ENCODE assay signal across 8 cellular contexts in genomic region chr10:102121739-102122372, GRCh38. TPM values are rescaled to one million over a fixed set of nuclear protein-coding genes. Genes with fewer than 3 reads are reported as not detected.
DNase-seq lines count a peak whose midpoint lies in the region; ATAC-seq, FAIRE-seq and TF ChIP-seq lines count a peak whose summit lies in the region.

No MANE protein-coding gene starts in this region.

- H2AFZ ChIP-seq in GM12878 (ENCODE audit: control insufficient read depth, low read depth, low read length): no peak overlapping the region; the same call in 1 of the 2 replicates

- H3K27ac Mint-ChIP-seq in T-helper 2 cell treated with Interferon-gamma antibody and Interleukin-4, amounts not matched to agents 5 μg/mL and 100 μg/mL, for 36 hours: no peak overlapping the region

- no peak for TF ChIP-seq EP300 in GM12878 (IDR thresholded peaks at IDR 0.05; ENCODE audit: borderline replicate concordance in 1 of 2, control insufficient read depth in 1 of 2, low read depth in 2 of 2, low read length in 2 of 2)

- H3K4me1 ChIP-seq in GM12878 (ENCODE audit: control insufficient read depth, insufficient read depth, low read length) (peaks cover 31% of the 10 kb centered on the region), kidney (ENCODE audit: control insufficient read depth in 1 of 2, insufficient read depth in 1 of 2, low read depth in 1 of 2, low read length in 2 of 2) (peaks cover 28 to 32% of the 10 kb centered on the region in 2 donors), thoracic aorta (ENCODE audit: control insufficient read depth in 1 of 2, low read depth in 2 of 2) (peaks cover 25 to 35% of the 10 kb centered on the region in 2 donors)

- no peak overlapping the region for H3K9ac ChIP-seq in GM12878 (ENCODE audit: control insufficient read depth, insufficient read depth, low read length)
- peak overlapping the region in 1 of 2 donors; percentile 91 for H3K9ac ChIP-seq in kidney (ENCODE audit: low read length in 2 of 2)

- H3K36me3 Mint-ChIP-seq in T-helper 2 cell treated with Interferon-gamma antibody and Interleukin-4, amounts not matched to agents 5 μg/mL and 100 μg/mL, for 36 hours (ENCODE audit: low read depth): peaks cover 1% of the 10 kb centered on the region

- H3K4me1 Mint-ChIP-seq in T-helper 2 cell treated with Interferon-gamma antibody and Interleukin-4, amounts not matched to agents 5 μg/mL and 100 μg/mL, for 36 hours (ENCODE audit: low read depth): peaks cover 34% of the 10 kb centered on the region

- POLR2A ChIA-PET in GM12878 (lab: Charles Lee): interaction anchor here (0.8 kb wide), 1 partner anchor 341 kb away, joined by 4 read pairs; no protein-coding TSS in a partner anchor

- TF ChIP-seq RAD21 in GM12878 (IDR thresholded peaks at IDR 0.05; ENCODE audit: insufficient read depth, low read depth, low read length): no peak

- H3K36me3 ChIP-seq in GM12878 (ENCODE audit: control insufficient read depth in 2 of 2, insufficient read depth in 2 of 2, low read length in 1 of 2) (no peaks in the 10 kb centered on the region; a peak in 1 of 4 replicates), kidney (ENCODE audit: control insufficient read depth in 1 of 2, insufficient read depth in 2 of 2, low read length in 2 of 2) (no peaks in the 10 kb centered on the region), thoracic aorta (no peaks in the 10 kb centered on the region)

- H3K27me3 ChIP-seq in GM12878 (replicated peaks in 1 of 2; ENCODE audit: control insufficient read depth in 2 of 2, insufficient read depth in 2 of 2, low read length in 1 of 2): no peaks in the 10 kb centered on the region
- no peaks in the 10 kb centered on the region for H3K27me3 ChIP-seq in thoracic aorta (replicated peaks; ENCODE audit: insufficient read depth)

- no peaks in the 10 kb centered on the region for H4K20me1 ChIP-seq in GM12878 (ENCODE audit: control insufficient read depth, insufficient read depth)

- H3K79me2 ChIP-seq in GM12878 (ENCODE audit: control insufficient read depth, insufficient read depth, low read length): peaks cover 34% of the 10 kb centered on the region

- no peak for DNase-seq in T-helper 2 cell treated with Interferon-gamma antibody and Interleukin-4, amounts not matched to agents 5 μg/mL and 100 μg/mL, for 36 hours (ENCODE audit: low spot score)
- DNase-seq in T-helper 2 cell (no peak), GM12878 (ENCODE audit: low read depth, low spot score) (no peak), kidney (no peak), thoracic aorta (ENCODE audit: low spot score) (no peak)

- no TSS peak for BruUV-seq in GM12878 (replicated peaks; lab: Mats Ljungman, UMichigan)

- 97% methylated on average over 6 of the region's 6 CpGs for WGBS in GM12878 (ENCODE audit: insufficient coverage, insufficient replicate concordance, low lambda C conversion rate, missing lambda C conversion rate)

- SMC1A ChIA-PET in GM12878 (lab: Charles Lee; ENCODE audit: uncharacterized antibody, unreplicated experiment): interaction anchor here (0.9 to 1.7 kb wide), 2 partner anchors 10 to 30 kb away, joined by 3 to 4 read pairs; partner anchors contain the start of gene NOLC1

- H3K4me3 ChIP-seq in GM12878 (no peak overlapping the region), kidney (ENCODE audit: low read length in 2 of 2) (peak overlapping the region in 1 of 2 donors; percentile 88), thoracic aorta (peak overlapping the region; percentile 93)

- H3K9me3 Mint-ChIP-seq in T-helper 2 cell treated with Interferon-gamma antibody and Interleukin-4, amounts not matched to agents 5 μg/mL and 100 μg/mL, for 36 hours: no peaks in the 10 kb centered on the region

- H3K9me3 ChIP-seq in GM12878 (replicated peaks; ENCODE audit: control insufficient read depth, insufficient read depth, low read length): no peaks in the 10 kb centered on the region
- no peaks in the 10 kb centered on the region for H3K9me3 ChIP-seq in kidney (ENCODE audit: control insufficient read depth in 1 of 2, low read length in 2 of 2)
- no peaks in the 10 kb centered on the region for H3K9me3 ChIP-seq in thoracic aorta

- H3K4me2 ChIP-seq in GM12878 (ENCODE audit: control insufficient read depth, insufficient read depth): peak overlapping the region; percentile 95; the same call in 1 of the 2 replicates

- ATAC-seq in GM12878 (no peak), thoracic aorta (ENCODE audit: insufficient number of reproducible peaks, low FRiP score, low read depth) (no peak), GM18502 (IDR thresholded peaks at IDR 0.05; ENCODE audit: poor library complexity, unreplicated experiment) (no peak), HG03457 (IDR thresholded peaks at IDR 0.05; ENCODE audit: unreplicated experiment) (no peak), GM19455 (IDR thresholded peaks at IDR 0.05; ENCODE audit: unreplicated experiment) (no peak)

- intact Hi-C loops in GM12878 (cut with micrococcal nuclease; ENCODE audit: unreplicated experiment): no loop called here
- intact Hi-C loops in kidney (cut with DNase I): no loop called here

- TF ChIP-seq POLR2A in GM12878 (IDR thresholded peaks at IDR 0.05; ENCODE audit: low read depth, low read length): no peak

- RAD21 ChIA-PET in GM12878 (lab: Charles Lee; ENCODE audit: unreplicated experiment): no interaction called here

- no peaks in the 10 kb centered on the region for H3K27me3 Mint-ChIP-seq in T-helper 2 cell treated with Interferon-gamma antibody and Interleukin-4, amounts not matched to agents 5 μg/mL and 100 μg/mL, for 36 hours (ENCODE audit: low read depth)

- in situ Hi-C loops in GM12878 (cut with MboI): no loop called here

- no peak overlapping the region for H3K27ac ChIP-seq in GM12878 (ENCODE audit: control insufficient read depth, insufficient read depth)
- H3K27ac ChIP-seq in kidney (ENCODE audit: low read depth in 2 of 2, low read length in 2 of 2): peak overlapping the region; percentile 99
- H3K27ac ChIP-seq in thoracic aorta: peak overlapping the region; percentile 97 to 100

- peak overlapping the region; percentile 88 for H3K4me3 Mint-ChIP-seq in T-helper 2 cell treated with Interferon-gamma antibody and Interleukin-4, amounts not matched to agents 5 μg/mL and 100 μg/mL, for 36 hours

- FAIRE-seq in GM12878 (lab: Jason Lieb, UNC) (no peak), kidney (lab: Jason Lieb, UNC) (no peak)

- CTCF ChIA-PET in GM12878 (lab: Yijun Ruan, JAX): interaction anchor here (0.6 to 3.0 kb wide), 6 partner anchors 10 to 635 kb away, joined by 3 to 24 read pairs (median 4); partner anchors contain the start of genes NOLC1 and PPRC1

- TF ChIP-seq CTCF in GM12878 (IDR thresholded peaks at IDR 0.05 in 2 of 3, conservative IDR thresholded peaks at IDR 0.05 in 1 of 3; ENCODE audit: control insufficient read depth in 2 of 3, extremely low read depth in 1 of 3, insufficient read depth in 1 of 3, low read depth in 3 of 3, low read length in 3 of 3) (no peak), kidney (IDR thresholded peaks at IDR 0.05; ENCODE audit: borderline replicate concordance, extremely low read depth, insufficient read depth) (peak; percentile 1), thoracic aorta (IDR thresholded peaks at IDR 0.05) (peak; percentile 9)

RNA-seq across cellular contexts. Expression of gene LDB1, which starts 1.7 kb away (rescaled TPM):
- total RNA-seq in GM12878 (2013; cell fraction: nucleolus; rRNA removed): 68.8 and 83.8 TPM in 2 replicates
- 34.6 and 37.7 TPM in 2 replicates for total RNA-seq in GM12878 (2014; rRNA removed)
- 35.6 and 36.0 TPM in 2 replicates for total RNA-seq in GM12878 (2014; rRNA removed; fragmentation: Illumina TruSeq; extraction: Trizol)
- total RNA-seq in GM12878 (2021): 45.6 and 51.1 TPM in 2 replicates
- 22.9 TPM for polyA plus RNA-seq in GM12878 (2011; ENCODE audit: low read depth)
- 64.9 and 71.5 TPM in 2 replicates for polyA plus RNA-seq in GM12878 (2011; rRNA removed)
- 89.1 and 108 TPM in 2 replicates for polyA plus RNA-seq in GM12878 (2011; cell fraction: cytosol; rRNA removed)
- polyA plus RNA-seq in GM12878 (2011; cell fraction: nucleus; rRNA removed): 264 and 317 TPM in 2 replicates
- polyA plus RNA-seq in GM12878 (2012): 37.7 and 49.1 TPM in 2 replicates
- polyA plus RNA-seq in GM12878 (2014; fragmentation: Illumina TruSeq; extraction: Trizol): 27.0 and 45.4 TPM in 2 replicates
- polyA plus RNA-seq in GM12878 (2014; fragmentation: Nextera tagmentation; extraction: Ambion mirVana): 1 to 10 TPM; 1.7 to 2.3 TPM
- 59.9 and 61.0 TPM in 2 replicates for polyA plus RNA-seq in GM12878 (2014; rRNA removed)
- polyA plus RNA-seq in GM12878 (2016; fragmentation: Nextera tagmentation; extraction: Ambion mirVana): 1 to 10 TPM; 4.7 to 5.6 TPM
- polyA minus RNA-seq in GM12878 (2011; rRNA and poly(A)+ RNA removed): 96.8 and 117 TPM in 2 replicates
- polyA minus RNA-seq in GM12878 (2011; cell fraction: cytosol; rRNA and poly(A)+ RNA removed): 27.3 and 42.0 TPM in 2 replicates
- 35.9 and 49.0 TPM in 2 replicates for polyA minus RNA-seq in GM12878 (2011; cell fraction: nucleus; rRNA and poly(A)+ RNA removed)
- 56.1 TPM for total RNA-seq in kidney
- 27.9 TPM for polyA plus RNA-seq in kidney (ENCODE audit: insufficient read depth, low read depth, low replicate concordance)
- 10 to 100 TPM; 49.3 to 49.8 TPM for total RNA-seq in thoracic aorta

RNA-seq across cellular contexts. Expression of gene PPRC1, which starts 11.0 kb away (rescaled TPM):
- total RNA-seq in GM12878 (2013; cell fraction: nucleolus; rRNA removed): 71.3 and 80.3 TPM in 2 replicates
- 23.4 and 25.1 TPM in 2 replicates for total RNA-seq in GM12878 (2014; rRNA removed)
- total RNA-seq in GM12878 (2014; rRNA removed; fragmentation: Illumina TruSeq; extraction: Trizol): 18.7 and 19.2 TPM in 2 replicates
- total RNA-seq in GM12878 (2021): 59.6 and 69.8 TPM in 2 replicates
- 22.2 TPM for polyA plus RNA-seq in GM12878 (2011; ENCODE audit: low read depth)
- 9.6 and 22.3 TPM in 2 replicates for polyA plus RNA-seq in GM12878 (2011; rRNA removed)
- polyA plus RNA-seq in GM12878 (2011; cell fraction: cytosol; rRNA removed): 21.8 and 22.9 TPM in 2 replicates
- 57.4 and 75.8 TPM in 2 replicates for polyA plus RNA-seq in GM12878 (2011; cell fraction: nucleus; rRNA removed)
- 23.6 and 36.1 TPM in 2 replicates for polyA plus RNA-seq in GM12878 (2012)
- 42.1 and 55.9 TPM in 2 replicates for polyA plus RNA-seq in GM12878 (2014; fragmentation: Illumina TruSeq; extraction: Trizol)
- polyA plus RNA-seq in GM12878 (2014; fragmentation: Nextera tagmentation; extraction: Ambion mirVana): 10 to 100 TPM; 13.1 to 15.2 TPM
- polyA plus RNA-seq in GM12878 (2014; rRNA removed): 44.1 and 54.3 TPM in 2 replicates
- polyA plus RNA-seq in GM12878 (2016; fragmentation: Nextera tagmentation; extraction: Ambion mirVana): 10 to 100 TPM; 39.6 to 40.6 TPM
- 43.2 and 45.6 TPM in 2 replicates for polyA minus RNA-seq in GM12878 (2011; rRNA and poly(A)+ RNA removed)
- 23.9 and 24.7 TPM in 2 replicates for polyA minus RNA-seq in GM12878 (2011; cell fraction: cytosol; rRNA and poly(A)+ RNA removed)
- 23.0 and 50.0 TPM in 2 replicates for polyA minus RNA-seq in GM12878 (2011; cell fraction: nucleus; rRNA and poly(A)+ RNA removed)
- total RNA-seq in kidney: 32.1 TPM
- 8.7 TPM for polyA plus RNA-seq in kidney (ENCODE audit: insufficient read depth, low read depth, low replicate concordance)
- total RNA-seq in thoracic aorta: 10 to 100 TPM; 18.0 to 56.4 TPM

RNA-seq across cellular contexts. Expression of gene NOLC1, which starts 30.3 kb away (rescaled TPM):
- total RNA-seq in GM12878 (2013; cell fraction: nucleolus; rRNA removed): 29.3 and 38.5 TPM in 2 replicates
- 106 and 111 TPM in 2 replicates for total RNA-seq in GM12878 (2014; rRNA removed)
- total RNA-seq in GM12878 (2014; rRNA removed; fragmentation: Illumina TruSeq; extraction: Trizol): 122 and 125 TPM in 2 replicates
- total RNA-seq in GM12878 (2021): 144 TPM in 2 replicates
- 42.6 TPM for polyA plus RNA-seq in GM12878 (2011; ENCODE audit: low read depth)
- 130 and 140 TPM in 2 replicates for polyA plus RNA-seq in GM12878 (2011; rRNA removed)
- polyA plus RNA-seq in GM12878 (2011; cell fraction: cytosol; rRNA removed): 101 and 112 TPM in 2 replicates
- polyA plus RNA-seq in GM12878 (2011; cell fraction: nucleus; rRNA removed): 69.0 and 98.6 TPM in 2 replicates
- 60.1 and 65.6 TPM in 2 replicates for polyA plus RNA-seq in GM12878 (2012)
- polyA plus RNA-seq in GM12878 (2014; fragmentation: Illumina TruSeq; extraction: Trizol): 244 and 248 TPM in 2 replicates
- 100 to 1,000 TPM in 1 of 2 experiments, 10 to 100 TPM in 1; 91.7 to 103 TPM for polyA plus RNA-seq in GM12878 (2014; fragmentation: Nextera tagmentation; extraction: Ambion mirVana)
- polyA plus RNA-seq in GM12878 (2014; rRNA removed): 124 and 126 TPM in 2 replicates
- 100 to 1,000 TPM; 180 to 193 TPM for polyA plus RNA-seq in GM12878 (2016; fragmentation: Nextera tagmentation; extraction: Ambion mirVana)
- polyA minus RNA-seq in GM12878 (2011; rRNA and poly(A)+ RNA removed): 66.7 and 86.4 TPM in 2 replicates
- 34.5 and 42.3 TPM in 2 replicates for polyA minus RNA-seq in GM12878 (2011; cell fraction: cytosol; rRNA and poly(A)+ RNA removed)
- polyA minus RNA-seq in GM12878 (2011; cell fraction: nucleus; rRNA and poly(A)+ RNA removed): 9.2 and 16.5 TPM in 2 replicates
- 50.4 TPM for total RNA-seq in kidney
- polyA plus RNA-seq in kidney (ENCODE audit: insufficient read depth, low read depth, low replicate concordance): 20.1 TPM
- 100 to 1,000 TPM in 1 of 2 donors, 10 to 100 TPM in 1; 34.1 to 104 TPM for total RNA-seq in thoracic aorta

RNA-seq across cellular contexts. Expression of gene HPS6, which starts 56.7 kb away (rescaled TPM):
- total RNA-seq in GM12878 (2013; cell fraction: nucleolus; rRNA removed): 15.2 and 21.1 TPM in 2 replicates
- total RNA-seq in GM12878 (2014; rRNA removed) (22.1 and 27.2 TPM in 2 replicates), GM12878 (2014; rRNA removed; fragmentation: Illumina TruSeq; extraction: Trizol) (9.2 and 9.8 TPM in 2 replicates), GM12878 (2021) (28.0 and 30.2 TPM in 2 replicates), kidney (20.0 TPM), thoracic aorta (10 to 100 TPM; 21.8 to 22.3 TPM)
- 3.9 TPM for polyA plus RNA-seq in GM12878 (2011; ENCODE audit: low read depth)
- polyA plus RNA-seq in GM12878 (2011; rRNA removed) (2.5 and 5.3 TPM in 2 replicates), GM12878 (2014; fragmentation: Illumina TruSeq; extraction: Trizol) (2.5 and 7.1 TPM in 2 replicates), GM12878 (2014; fragmentation: Nextera tagmentation; extraction: Ambion mirVana) (1 to 10 TPM; 1.4 to 2.8 TPM), GM12878 (2014; rRNA removed) (14.1 and 18.7 TPM in 2 replicates), GM12878 (2016; fragmentation: Nextera tagmentation; extraction: Ambion mirVana) (10 to 100 TPM; 16.3 to 20.7 TPM), kidney (ENCODE audit: insufficient read depth, low read depth, low replicate concordance) (11.9 TPM)
- polyA plus RNA-seq in GM12878 (2011; cell fraction: cytosol; rRNA removed): 8.9 and 10.7 TPM in 2 replicates
- 6.8 and 8.5 TPM in 2 replicates for polyA plus RNA-seq in GM12878 (2011; cell fraction: nucleus; rRNA removed)
- 9.5 and 11.5 TPM in 2 replicates for polyA plus RNA-seq in GM12878 (2012)
- polyA minus RNA-seq in GM12878 (2011; rRNA and poly(A)+ RNA removed): 7.5 and 17.2 TPM in 2 replicates
- polyA minus RNA-seq in GM12878 (2011; cell fraction: cytosol; rRNA and poly(A)+ RNA removed): 6.5 and 8.5 TPM in 2 replicates
- polyA minus RNA-seq in GM12878 (2011; cell fraction: nucleus; rRNA and poly(A)+ RNA removed): 12.2 and 16.0 TPM in 2 replicates

Comparison
In these comparisons a context has a peak if more than half of its experiments do, and no peak if none do; other contexts are left out.
1. CTCF ChIP-seq: peak in kidney (single experiment) and thoracic aorta (single experiment); none in GM12878 (0 of 3).